Comparison of ENCODE assay signal across 15 cellular contexts in genomic region chr7:27145167-27145883, GRCh38. TPM values are rescaled to one million over a fixed set of nuclear protein-coding genes. Genes with fewer than 3 reads are reported as not detected.
A peak's percentile ranks its signal among the peaks of the same experiment; 100 is the strongest.
DNase-seq lines count a peak whose midpoint lies in the region; TF ChIP-seq lines count a peak whose summit lies in the region.
"Had no signal": no experiment of that assay in that cellular context is flagged by ENCODE, and none has a peak within 500 bp of the region (broad histone marks: within the 10 kb centered on the region; RNA-seq: fewer than 3 reads in every experiment).

No MANE protein-coding gene starts in this region.

- peak overlapping the region; percentile 37 for H3K4me3 Mint-ChIP-seq in endothelial cell (ENCODE audit: unreplicated experiment)
- H3K4me3 Mint-ChIP-seq in activated naive CD8-positive, alpha-beta T cell treated with anti-CD3 and anti-CD28 coated beads for 36 hours = no peak overlapping the region
- H3K4me3 Mint-ChIP-seq: CD4-positive, CD25-positive, alpha-beta regulatory T cell had no signal

- no peaks in the 10 kb centered on the region for H3K9me3 Mint-ChIP-seq in endothelial cell (ENCODE audit: unreplicated experiment)
- H3K9me3 Mint-ChIP-seq in activated naive CD8-positive, alpha-beta T cell treated with anti-CD3 and anti-CD28 coated beads for 36 hours = no peaks in the 10 kb centered on the region

- no peak overlapping the region for H3K27ac Mint-ChIP-seq in endothelial cell (ENCODE audit: unreplicated experiment)
- H3K27ac Mint-ChIP-seq in activated naive CD8-positive, alpha-beta T cell treated with anti-CD3 and anti-CD28 coated beads for 36 hours = no peak overlapping the region
- H3K27ac Mint-ChIP-seq: CD4-positive, CD25-positive, alpha-beta regulatory T cell had no signal

- intact Hi-C loops in testis (cut with DNase I; ENCODE audit: low total_unique reads) = no loop called here

- peaks cover 8% of the 10 kb centered on the region for H3K36me3 Mint-ChIP-seq in endothelial cell (ENCODE audit: low read depth, unreplicated experiment)
- H3K36me3 Mint-ChIP-seq in activated naive CD8-positive, alpha-beta T cell treated with anti-CD3 and anti-CD28 coated beads for 36 hours = peaks cover 1% of the 10 kb centered on the region
- H3K36me3 Mint-ChIP-seq: CD4-positive, CD25-positive, alpha-beta regulatory T cell had no signal

- TF ChIP-seq POLR2A in testis (IDR thresholded peaks at IDR 0.05) = no peak

- H3K4me1 Mint-ChIP-seq in endothelial cell (ENCODE audit: unreplicated experiment) = peaks cover 23% of the 10 kb centered on the region
- peaks cover 8% of the 10 kb centered on the region for H3K4me1 Mint-ChIP-seq in activated naive CD8-positive, alpha-beta T cell treated with anti-CD3 and anti-CD28 coated beads for 36 hours

- H3K27me3 Mint-ChIP-seq in endothelial cell (ENCODE audit: unreplicated experiment) = peaks cover 44% of the 10 kb centered on the region
- peaks cover 78% of the 10 kb centered on the region for H3K27me3 Mint-ChIP-seq in activated naive CD8-positive, alpha-beta T cell treated with anti-CD3 and anti-CD28 coated beads for 36 hours

- H3K36me3 ChIP-seq in muscle layer of colon (ENCODE audit: insufficient read depth, low read length) = peaks cover 28% of the 10 kb centered on the region
- no peaks in the 10 kb centered on the region for H3K36me3 ChIP-seq in testis (ENCODE audit: low read depth, missing control alignments)

- 30 to 32% methylated on average over 40 to 44 of the region's 44 CpGs for WGBS in testis, 2 donors

- H3K27ac ChIP-seq in muscle layer of colon (ENCODE audit: low read depth, low read length) (peak overlapping the region; percentile 55), testis (no peak overlapping the region)
- H3K27ac ChIP-seq: 22Rv1 had no signal

- no peak overlapping the region for H3K9ac ChIP-seq in muscle layer of colon (ENCODE audit: low read length)

- no peak overlapping the region for H3K4me3 ChIP-seq in muscle layer of colon (ENCODE audit: low read depth in 1 of 2, low read length in 2 of 2)
- peak overlapping the region in 1 of 2 donors; percentile 10 for H3K4me3 ChIP-seq in testis
- H3K4me3 ChIP-seq: MG63 had no signal

- peaks cover 0 to 4% of the 10 kb centered on the region in 2 donors for H3K27me3 ChIP-seq in muscle layer of colon (ENCODE audit: control insufficient read depth in 1 of 2, insufficient read depth in 2 of 2, low read length in 2 of 2)
- no peaks in the 10 kb centered on the region for H3K27me3 ChIP-seq in testis
- H3K27me3 ChIP-seq: MG63 had no signal

- DNase-seq in DMS53 (lab: John Stamatoyannopoulos, UW) (peak; percentile 61), DMS53 treated with DMSO at 0.1 percent for 48 hours (lab: John Stamatoyannopoulos, UW; ENCODE audit: unreplicated experiment) (no peak), endothelial cell (ENCODE audit: low spot score) (no peak), testis (peak; percentile 11), hypothalamus (lab: John Stamatoyannopoulos, UW) (no peak)
- no peak for DNase-seq in activated naive CD8-positive, alpha-beta T cell treated with anti-CD3 and anti-CD28 coated beads for 36 hours
- no peak for DNase-seq in stimulated activated CD4-positive, alpha-beta T cell treated with anti-CD3 and anti-CD28 coated beads, Interleukin-2, amount 100 ng/mL, for 48 hours
- DNase-seq: CD4-positive, CD25-positive, alpha-beta regulatory T cell; MG63; midbrain; NCI-H2081; RPMI8226 had no signal

- peaks cover 40% of the 10 kb centered on the region for H3K4me1 ChIP-seq in muscle layer of colon (ENCODE audit: insufficient read depth, low read length)
- peaks cover 4% of the 10 kb centered on the region for H3K4me1 ChIP-seq in testis

- no peaks in the 10 kb centered on the region for H3K9me3 ChIP-seq in muscle layer of colon (ENCODE audit: low read length)
- H3K9me3 ChIP-seq in testis = no peaks in the 10 kb centered on the region
- H3K9me3 ChIP-seq: MG63 had no signal

- no peak for TF ChIP-seq CTCF in endothelial cell (IDR thresholded peaks at IDR 0.05; ENCODE audit: unreplicated experiment)
- no peak for TF ChIP-seq CTCF in testis (IDR thresholded peaks at IDR 0.05)

RNA-seq across cellular contexts. Expression of gene HOXA5, which starts 1.8 kb away (rescaled TPM):
- 0.59 TPM for total RNA-seq in endothelial cell (ENCODE audit: unreplicated experiment)
- under 1 TPM in 1 of 2 donors, not detected in 1; 0.63 TPM for total RNA-seq in testis
- polyA plus RNA-seq in testis (ENCODE audit: insufficient read depth, low read depth, low replicate concordance) = 7.6 TPM
- not detected for total RNA-seq in activated naive CD8-positive, alpha-beta T cell treated with anti-CD3 and anti-CD28 coated beads for 36 hours
- total RNA-seq: CD4-positive, CD25-positive, alpha-beta regulatory T cell; T-helper 1 cell treated with Interleukin-12 subunit alpha and Interleukin-12 subunit beta and Interleukin-4 antibody, amounts not matched to agents 30 ng/mL and 1 ng/mL, for 36 hours had no signal
- polyA plus RNA-seq: CD4-positive, CD25-positive, alpha-beta regulatory T cell had no signal

RNA-seq across cellular contexts. Expression of gene HOXA6, which starts 2.2 kb away (rescaled TPM):
- total RNA-seq in endothelial cell (ENCODE audit: unreplicated experiment) (not detected), testis (not detected)
- 0.37 TPM for polyA plus RNA-seq in testis (ENCODE audit: insufficient read depth, low read depth, low replicate concordance)
- not detected for total RNA-seq in activated naive CD8-positive, alpha-beta T cell treated with anti-CD3 and anti-CD28 coated beads for 36 hours
- total RNA-seq: CD4-positive, CD25-positive, alpha-beta regulatory T cell; T-helper 1 cell treated with Interleukin-12 subunit alpha and Interleukin-12 subunit beta and Interleukin-4 antibody, amounts not matched to agents 30 ng/mL and 1 ng/mL, for 36 hours had no signal
- polyA plus RNA-seq: CD4-positive, CD25-positive, alpha-beta regulatory T cell had no signal

RNA-seq across cellular contexts. Expression of gene HOXA3, which starts 7.1 kb away (rescaled TPM):
- 0.13 TPM for total RNA-seq in endothelial cell (ENCODE audit: unreplicated experiment)
- total RNA-seq in testis = 1 to 10 TPM in 1 of 2 donors, under 1 TPM in 1; 0.93 to 2.4 TPM
- 2.8 TPM for polyA plus RNA-seq in testis (ENCODE audit: insufficient read depth, low read depth, low replicate concordance)
- total RNA-seq in activated naive CD8-positive, alpha-beta T cell treated with anti-CD3 and anti-CD28 coated beads for 36 hours = not detected
- total RNA-seq: CD4-positive, CD25-positive, alpha-beta regulatory T cell; T-helper 1 cell treated with Interleukin-12 subunit alpha and Interleukin-12 subunit beta and Interleukin-4 antibody, amounts not matched to agents 30 ng/mL and 1 ng/mL, for 36 hours had no signal

RNA-seq across cellular contexts. Expression of gene HOXA7, which starts 11.2 kb away (rescaled TPM):
- total RNA-seq in endothelial cell (ENCODE audit: unreplicated experiment) = not detected
- 1 to 10 TPM; 3.1 to 7.8 TPM for total RNA-seq in testis
- polyA plus RNA-seq in testis (ENCODE audit: insufficient read depth, low read depth, low replicate concordance) = 13.1 TPM
- not detected for total RNA-seq in activated naive CD8-positive, alpha-beta T cell treated with anti-CD3 and anti-CD28 coated beads for 36 hours
- total RNA-seq: CD4-positive, CD25-positive, alpha-beta regulatory T cell; T-helper 1 cell treated with Interleukin-12 subunit alpha and Interleukin-12 subunit beta and Interleukin-4 antibody, amounts not matched to agents 30 ng/mL and 1 ng/mL, for 36 hours had no signal
- polyA plus RNA-seq: CD4-positive, CD25-positive, alpha-beta regulatory T cell had no signal

RNA-seq across cellular contexts. Expression of gene HOXA4, which starts 14.8 kb away (rescaled TPM):
- total RNA-seq in endothelial cell (ENCODE audit: unreplicated experiment) = 0.31 TPM
- total RNA-seq in testis = 1 to 10 TPM; 1.7 to 3.4 TPM
- polyA plus RNA-seq in testis (ENCODE audit: insufficient read depth, low read depth, low replicate concordance) = 3.3 TPM
- not detected for total RNA-seq in activated naive CD8-positive, alpha-beta T cell treated with anti-CD3 and anti-CD28 coated beads for 36 hours
- total RNA-seq: CD4-positive, CD25-positive, alpha-beta regulatory T cell had no signal

Comparison
In these comparisons a context has a peak if more than half of its experiments do, and no peak if none do; other contexts are left out.
1. DNase-seq: peak in DMS53 (single experiment) and testis (single experiment); none in DMS53 treated with DMSO at 0.1 percent for 48 hours (single experiment), endothelial cell (single experiment), hypothalamus (0 of 51), activated naive CD8-positive, alpha-beta T cell treated with anti-CD3 and anti-CD28 coated beads for 36 hours (single experiment) and stimulated activated CD4-positive, alpha-beta T cell treated with anti-CD3 and anti-CD28 coated beads, Interleukin-2, amount 100 ng/mL, for 48 hours (0 of 2).